In genomic region chr1:192474080-192474683, GRCh38 we compare ENCODE assay signal across 9 cellular contexts.
DNase-seq lines count a peak whose midpoint lies in the region; ATAC-seq and TF ChIP-seq lines count a peak whose summit lies in the region.
"Had no signal": no experiment of that assay in that cellular context is flagged by ENCODE, and none has a peak within 500 bp of the region (broad histone marks: within the 10 kb centered on the region; RNA-seq: fewer than 3 reads in every experiment).

No MANE protein-coding gene starts in this region.

- in situ Hi-C loops in astrocyte of the cerebellum (cut with HindIII; ENCODE audit: low sequenced_read_pairs), result loop anchor here (10.0 kb wide), 1 partner anchor 551 kb away; no protein-coding TSS in a partner anchor

- ATAC-seq in heart left ventricle (no peak), left ventricle myocardium superior (no peak), HG03280 (IDR thresholded peaks at IDR 0.05; ENCODE audit: unreplicated experiment) (no peak), GM21717 (IDR thresholded peaks at IDR 0.05; ENCODE audit: unreplicated experiment) (no peak)
- ATAC-seq: activated T-cell treated with anti-CD3 and anti-CD28 coated beads, Interleukin-2, amount 50 U/mL, for 72 hours had no signal

- peak; percentile 51 to 80 (median 66) for TF ChIP-seq CTCF in heart left ventricle (IDR thresholded peaks at IDR 0.05)
- peak; percentile 50 for TF ChIP-seq CTCF in astrocyte of the cerebellum (IDR thresholded peaks at IDR 0.05; ENCODE audit: low read depth, low read length, missing control alignments)

- intact Hi-C loops in heart left ventricle (cut with DNase I), result loop anchor here in 9 of 10 donors (2.0 to 10.0 kb wide), 9 partner anchors 129 to 651 kb away; partner anchors contain the start of genes CDC73 (in 3 of the 9) and RGS2 (in 2 of the 9)
- intact Hi-C loops in left ventricle myocardium superior (cut with micrococcal nuclease), result no loop called here

- H3K4me1 ChIP-seq in heart left ventricle, result peaks cover 0 to 17% (median 3%) of the 10 kb centered on the region in 12 donors

- H3K9me3 ChIP-seq in heart left ventricle, result no peaks in the 10 kb centered on the region

- H3K36me3 ChIP-seq in heart left ventricle, result no peaks in the 10 kb centered on the region

- WGBS in heart left ventricle, 4 donors, result 34 to 39% (median 37%) methylated on average over 5 of the region's 5 CpGs

- H3K27ac ChIP-seq in heart left ventricle, result no peak overlapping the region

- DNase-seq in heart left ventricle (no peak), left ventricle myocardium superior (no peak), NCI-H2107 treated with DMSO at 0.1 percent for 48 hours (lab: John Stamatoyannopoulos, UW; ENCODE audit: unreplicated experiment) (peak; percentile 33), astrocyte of the cerebellum (ENCODE audit: low read depth) (no peak), left kidney (ENCODE audit: low read depth, low spot score) (peak; percentile 57)
- no peak for DNase-seq in stimulated activated CD4-positive, alpha-beta T cell treated with anti-CD3 and anti-CD28 coated beads, Interleukin-2, amount 100 ng/mL, for 48 hours

- no peak for TF ChIP-seq POLR2A in heart left ventricle (IDR thresholded peaks at IDR 0.05)

- peaks cover 0 to 4% (median 0%) of the 10 kb centered on the region in 9 donors for H3K27me3 ChIP-seq in heart left ventricle

- H3K4me3 ChIP-seq in heart left ventricle (no peak overlapping the region), astrocyte of the cerebellum (ENCODE audit: low read depth, low read length) (no peak overlapping the region)

Comparison
In these comparisons a context has a peak if more than half of its experiments do, and no peak if none do; other contexts are left out.
1. DNase-seq: peak in NCI-H2107 treated with DMSO at 0.1 percent for 48 hours (single experiment) and left kidney (single experiment); none in heart left ventricle (0 of 5), left ventricle myocardium superior (single experiment), astrocyte of the cerebellum (single experiment) and stimulated activated CD4-positive, alpha-beta T cell treated with anti-CD3 and anti-CD28 coated beads, Interleukin-2, amount 100 ng/mL, for 48 hours (0 of 2).